ENCODE assay signal across 1 cellular context in genomic region chr19:3275068-3275582, GRCh38.
TF ChIP-seq lines count a peak whose summit lies in the region.

No MANE protein-coding gene starts in this region.

TF ChIP-seq in HepG2, 621 proteins besides CTCF, POLR2A, EP300 and RAD21 (continued from another document):
- TF ChIP-seq, protein P1, sequence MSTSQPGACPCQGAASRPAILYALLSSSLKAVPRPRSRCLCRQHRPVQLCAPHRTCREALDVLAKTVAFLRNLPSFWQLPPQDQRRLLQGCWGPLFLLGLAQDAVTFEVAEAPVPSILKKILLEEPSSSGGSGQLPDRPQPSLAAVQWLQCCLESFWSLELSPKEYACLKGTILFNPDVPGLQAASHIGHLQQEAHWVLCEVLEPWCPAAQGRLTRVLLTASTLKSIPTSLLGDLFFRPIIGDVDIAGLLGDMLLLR (CRISPR knock-in tag; IDR thresholded peaks at IDR 0.05): no peak
- TF ChIP-seq ZSCAN12 (CRISPR knock-in tag; IDR thresholded peaks at IDR 0.05): no peak
- TF ChIP-seq, protein P2, sequence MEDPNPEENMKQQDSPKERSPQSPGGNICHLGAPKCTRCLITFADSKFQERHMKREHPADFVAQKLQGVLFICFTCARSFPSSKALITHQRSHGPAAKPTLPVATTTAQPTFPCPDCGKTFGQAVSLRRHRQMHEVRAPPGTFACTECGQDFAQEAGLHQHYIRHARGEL (CRISPR knock-in tag; IDR thresholded peaks at IDR 0.05): no peak
- no peak for TF ChIP-seq HNF4A (CRISPR knock-in tag; IDR thresholded peaks at IDR 0.05)
- no peak for TF ChIP-seq BHLHE40 (IDR thresholded peaks at IDR 0.05; ENCODE audit: low read length)
- peak; percentile 60; the same call in 1 of the 2 replicates for TF ChIP-seq PHF21A (CRISPR knock-in tag; IDR thresholded peaks at IDR 0.05)
- TF ChIP-seq ZNF772 (CRISPR knock-in tag; IDR thresholded peaks at IDR 0.05): no peak
- TF ChIP-seq ZNF747 (CRISPR knock-in tag; IDR thresholded peaks at IDR 0.05; ENCODE audit: borderline replicate concordance): 0 out of 2 replicates have a peak, but pooled peaks have one; percentile 33
- peak; percentile 74; the same call in 1 of the 2 replicates for TF ChIP-seq ZBTB7B (CRISPR knock-in tag; IDR thresholded peaks at IDR 0.05)
- 0 out of 2 replicates have a peak, but pooled peaks have one; percentile 36 for TF ChIP-seq ZNF709 (CRISPR knock-in tag; IDR thresholded peaks at IDR 0.05)
- no peak for TF ChIP-seq ARNT (IDR thresholded peaks at IDR 0.05)
- TF ChIP-seq HNRNPL (IDR thresholded peaks at IDR 0.05; ENCODE audit: low read depth, low read length): no peak
- TF ChIP-seq, protein P3, sequence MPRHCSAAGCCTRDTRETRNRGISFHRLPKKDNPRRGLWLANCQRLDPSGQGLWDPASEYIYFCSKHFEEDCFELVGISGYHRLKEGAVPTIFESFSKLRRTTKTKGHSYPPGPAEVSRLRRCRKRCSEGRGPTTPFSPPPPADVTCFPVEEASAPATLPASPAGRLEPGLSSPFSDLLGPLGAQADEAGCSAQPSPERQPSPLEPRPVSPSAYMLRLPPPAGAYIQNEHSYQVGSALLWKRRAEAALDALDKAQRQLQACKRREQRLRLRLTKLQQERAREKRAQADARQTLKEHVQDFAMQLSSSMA (CRISPR knock-in tag; IDR thresholded peaks at IDR 0.05): no peak
- TF ChIP-seq ZBTB21 (CRISPR knock-in tag; IDR thresholded peaks at IDR 0.05): no peak
- TF ChIP-seq ZNF512 (CRISPR knock-in tag; IDR thresholded peaks at IDR 0.05): no peak; the same call in 1 of the 2 replicates
- TF ChIP-seq, protein P4, sequence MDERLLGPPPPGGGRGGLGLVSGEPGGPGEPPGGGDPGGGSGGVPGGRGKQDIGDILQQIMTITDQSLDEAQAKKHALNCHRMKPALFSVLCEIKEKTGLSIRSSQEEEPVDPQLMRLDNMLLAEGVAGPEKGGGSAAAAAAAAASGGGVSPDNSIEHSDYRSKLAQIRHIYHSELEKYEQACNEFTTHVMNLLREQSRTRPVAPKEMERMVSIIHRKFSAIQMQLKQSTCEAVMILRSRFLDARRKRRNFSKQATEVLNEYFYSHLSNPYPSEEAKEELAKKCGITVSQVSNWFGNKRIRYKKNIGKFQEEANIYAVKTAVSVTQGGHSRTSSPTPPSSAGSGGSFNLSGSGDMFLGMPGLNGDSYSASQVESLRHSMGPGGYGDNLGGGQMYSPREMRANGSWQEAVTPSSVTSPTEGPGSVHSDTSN (CRISPR knock-in tag; IDR thresholded peaks at IDR 0.05): peak; percentile 88
- no peak for TF ChIP-seq PAXIP1 (CRISPR knock-in tag; conservative IDR thresholded peaks at IDR 0.05)
- peak; percentile 73; the same call in 1 of the 2 replicates for TF ChIP-seq HDAC1 (CRISPR knock-in tag; IDR thresholded peaks at IDR 0.05)
- TF ChIP-seq, protein P5, sequence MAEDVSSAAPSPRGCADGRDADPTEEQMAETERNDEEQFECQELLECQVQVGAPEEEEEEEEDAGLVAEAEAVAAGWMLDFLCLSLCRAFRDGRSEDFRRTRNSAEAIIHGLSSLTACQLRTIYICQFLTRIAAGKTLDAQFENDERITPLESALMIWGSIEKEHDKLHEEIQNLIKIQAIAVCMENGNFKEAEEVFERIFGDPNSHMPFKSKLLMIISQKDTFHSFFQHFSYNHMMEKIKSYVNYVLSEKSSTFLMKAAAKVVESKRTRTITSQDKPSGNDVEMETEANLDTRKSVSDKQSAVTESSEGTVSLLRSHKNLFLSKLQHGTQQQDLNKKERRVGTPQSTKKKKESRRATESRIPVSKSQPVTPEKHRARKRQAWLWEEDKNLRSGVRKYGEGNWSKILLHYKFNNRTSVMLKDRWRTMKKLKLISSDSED (CRISPR knock-in tag; IDR thresholded peaks at IDR 0.05): no peak
- TF ChIP-seq PTBP1 (IDR thresholded peaks at IDR 0.05; ENCODE audit: low read depth, low read length, poor library complexity, severe bottlenecking): peak; percentile 94
- no peak for TF ChIP-seq ZKSCAN1 (IDR thresholded peaks at IDR 0.05; ENCODE audit: low read length)
- peak; percentile 8; the same call in 1 of the 2 replicates for TF ChIP-seq ZIK1 (CRISPR knock-in tag; IDR thresholded peaks at IDR 0.05; ENCODE audit: borderline replicate concordance, low read depth)
- no peak for TF ChIP-seq ZNF737 (CRISPR knock-in tag; IDR thresholded peaks at IDR 0.05; ENCODE audit: borderline replicate concordance)
- peak; percentile 51; the same call in 1 of the 2 replicates for TF ChIP-seq ZNF891 (CRISPR knock-in tag; IDR thresholded peaks at IDR 0.05)
- TF ChIP-seq ZNF367 (CRISPR knock-in tag; IDR thresholded peaks at IDR 0.05; ENCODE audit: borderline replicate concordance): 0 out of 2 replicates have a peak, but pooled peaks have one; percentile 39
- no peak for TF ChIP-seq NFATC3 (CRISPR knock-in tag; IDR thresholded peaks at IDR 0.05)
- no peak for TF ChIP-seq DNMT3B (CRISPR knock-in tag; conservative IDR thresholded peaks at IDR 0.05)
- TF ChIP-seq HMG20B (CRISPR knock-in tag; conservative IDR thresholded peaks at IDR 0.05): no peak
- no peak for TF ChIP-seq ATF3 (CRISPR knock-in tag; IDR thresholded peaks at IDR 0.05)
- TF ChIP-seq RFX1 (IDR thresholded peaks at IDR 0.05): peak; percentile 49
TF ChIP-seq in HepG2: peak in this region for 34.
